ENCODE assay signal across 8 cellular contexts in the genomic region with DNA sequence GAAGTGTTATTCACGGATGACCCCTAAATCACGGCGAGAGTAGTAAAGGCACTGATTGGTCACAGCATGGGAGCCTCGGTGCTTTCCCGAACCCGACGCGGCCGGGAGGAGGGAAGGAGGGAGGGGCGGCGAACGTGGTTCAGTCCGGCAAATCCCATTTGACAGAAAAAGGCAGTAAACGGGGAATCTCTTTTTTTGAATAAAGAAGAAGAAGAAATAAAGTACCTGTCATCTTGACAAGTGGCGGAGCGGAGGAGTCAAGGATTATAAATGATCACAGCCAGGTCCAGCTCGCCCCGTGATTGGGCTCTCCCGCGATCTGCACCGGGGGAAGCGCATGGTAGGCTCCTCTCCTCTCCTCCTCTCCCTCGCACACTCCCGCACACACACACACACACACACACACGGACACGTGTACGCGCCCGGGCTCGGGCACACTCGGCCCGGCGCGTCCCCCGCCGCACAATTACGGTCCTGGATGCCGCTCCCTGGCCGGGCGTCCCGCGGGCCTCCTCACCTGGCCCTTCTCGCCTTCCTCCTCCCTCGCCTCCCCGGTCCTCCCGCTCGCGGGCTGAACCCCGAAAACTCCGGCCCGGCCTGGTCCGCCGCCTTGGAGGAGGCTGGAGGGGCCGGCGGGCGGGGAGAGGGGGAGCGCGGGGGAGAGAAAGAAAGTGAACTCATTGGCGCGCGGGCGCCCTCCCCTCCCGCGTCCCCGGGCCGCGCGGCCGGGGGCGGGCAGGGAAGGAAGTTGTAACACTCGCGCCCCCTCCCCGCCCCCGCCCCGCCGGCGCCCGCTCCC.
DNase-seq lines count a peak whose midpoint lies in the region; ATAC-seq and TF ChIP-seq lines count a peak whose summit lies in the region.

No MANE protein-coding gene starts in this region.

- H3K4me3 ChIP-seq in CD8-positive, alpha-beta T cell (ENCODE audit: low read depth, low read length): no peak overlapping the region

- peaks cover 4% of the 10 kb centered on the region for H3K27me3 ChIP-seq in CD8-positive, alpha-beta T cell (ENCODE audit: insufficient read depth, low read length)

- no peaks in the 10 kb centered on the region for H3K36me3 Mint-ChIP-seq in CD8-positive, alpha-beta T cell
- H3K36me3 Mint-ChIP-seq in brain: no peaks in the 10 kb centered on the region
- no peaks in the 10 kb centered on the region for H3K36me3 Mint-ChIP-seq in stimulated activated memory B cell treated with anti-CD40 and anti-IgM and Interleukin-4, amounts not matched to agents 10 μg/mL and 1 μg/mL and 100 μg/mL, for 72 hours

- no peak for ATAC-seq in CD8-positive, alpha-beta T cell
- ATAC-seq in stimulated activated memory B cell treated with anti-CD40 and anti-IgM and Interleukin-4, amounts not matched to agents 10 μg/mL and 1 μg/mL and 100 μg/mL, for 72 hours: no peak
- ATAC-seq in HG03280 (IDR thresholded peaks at IDR 0.05; ENCODE audit: unreplicated experiment): no peak

- H3K4me3 Mint-ChIP-seq in CD8-positive, alpha-beta T cell: peak overlapping the region; percentile 70
- peak overlapping the region; percentile 93 to 99 (median 97) for H3K4me3 Mint-ChIP-seq in brain
- peak overlapping the region; percentile 54 for H3K4me3 Mint-ChIP-seq in stimulated activated memory B cell treated with anti-CD40 and anti-IgM and Interleukin-4, amounts not matched to agents 10 μg/mL and 1 μg/mL and 100 μg/mL, for 72 hours

- no peaks in the 10 kb centered on the region for H3K9me3 Mint-ChIP-seq in CD8-positive, alpha-beta T cell
- peaks cover 0 to 8% (median 2%) of the 10 kb centered on the region in 5 experiments for H3K9me3 Mint-ChIP-seq in brain
- no peaks in the 10 kb centered on the region for H3K9me3 Mint-ChIP-seq in stimulated activated memory B cell treated with anti-CD40 and anti-IgM and Interleukin-4, amounts not matched to agents 10 μg/mL and 1 μg/mL and 100 μg/mL, for 72 hours

- CTCF ChIA-PET in CD8-positive, alpha-beta T cell (lab: Charles Lee): no interaction called here

- DNase-seq in CD8-positive, alpha-beta T cell: no peak
- DNase-seq in GM20000 (ENCODE audit: low spot score): peak; percentile 42
- peak; percentile 70 for DNase-seq in NCI-H2227 (lab: John Stamatoyannopoulos, UW; ENCODE audit: unreplicated experiment)
- DNase-seq in islet precursor cell: peak; percentile 86
- DNase-seq in posterior vena cava (ENCODE audit: low spot score): no peak

- H3K27ac Mint-ChIP-seq in CD8-positive, alpha-beta T cell: no peak overlapping the region
- H3K27ac Mint-ChIP-seq in brain: peak overlapping the region; percentile 53 to 98 (median 98)
- no peak overlapping the region for H3K27ac Mint-ChIP-seq in stimulated activated memory B cell treated with anti-CD40 and anti-IgM and Interleukin-4, amounts not matched to agents 10 μg/mL and 1 μg/mL and 100 μg/mL, for 72 hours

- H3K4me1 Mint-ChIP-seq in CD8-positive, alpha-beta T cell (ENCODE audit: low read depth): peaks cover 16% of the 10 kb centered on the region
- H3K4me1 Mint-ChIP-seq in brain: peaks cover 63% of the 10 kb centered on the region
- H3K4me1 Mint-ChIP-seq in stimulated activated memory B cell treated with anti-CD40 and anti-IgM and Interleukin-4, amounts not matched to agents 10 μg/mL and 1 μg/mL and 100 μg/mL, for 72 hours: peaks cover 15% of the 10 kb centered on the region

- H3K27me3 Mint-ChIP-seq in CD8-positive, alpha-beta T cell (ENCODE audit: low read depth): peaks cover 68% of the 10 kb centered on the region
- peaks cover 50% of the 10 kb centered on the region for H3K27me3 Mint-ChIP-seq in brain
- H3K27me3 Mint-ChIP-seq in stimulated activated memory B cell treated with anti-CD40 and anti-IgM and Interleukin-4, amounts not matched to agents 10 μg/mL and 1 μg/mL and 100 μg/mL, for 72 hours: peaks cover 45% of the 10 kb centered on the region

- POLR2A ChIA-PET in CD8-positive, alpha-beta T cell (lab: Charles Lee): no interaction called here

- H3K9me3 ChIP-seq in CD8-positive, alpha-beta T cell (ENCODE audit: low read length): no peaks in the 10 kb centered on the region

- no peaks in the 10 kb centered on the region for H3K36me3 ChIP-seq in CD8-positive, alpha-beta T cell (ENCODE audit: insufficient read depth, low read length)

- no peaks in the 10 kb centered on the region for H3K4me1 ChIP-seq in CD8-positive, alpha-beta T cell (ENCODE audit: insufficient read depth, low read length)

- no peak overlapping the region for H3K27ac ChIP-seq in CD8-positive, alpha-beta T cell (ENCODE audit: low read depth, low read length)

- intact Hi-C loops in CD8-positive, alpha-beta T cell (cut with DNase I, micrococcal nuclease): no loop called here
- intact Hi-C loops in posterior vena cava (cut with DNase I): no loop called here

- no peak for TF ChIP-seq CTCF in CD8-positive, alpha-beta T cell (IDR thresholded peaks at IDR 0.05)
- TF ChIP-seq CTCF in GM20000 (IDR thresholded peaks at IDR 0.05; ENCODE audit: extremely low read depth, missing control alignments): no peak
- no peak for TF ChIP-seq CTCF in brain (conservative IDR thresholded peaks at IDR 0.05)

Comparison
In these comparisons a context has a peak if more than half of its experiments do, and no peak if none do; other contexts are left out.
1. DNase-seq: peak in GM20000 (single experiment), NCI-H2227 (single experiment) and islet precursor cell (single experiment); none in CD8-positive, alpha-beta T cell (0 of 7) and posterior vena cava (single experiment).
2. H3K27ac Mint-ChIP-seq: peak in brain (5 of 5); none in CD8-positive, alpha-beta T cell (single experiment) and stimulated activated memory B cell treated with anti-CD40 and anti-IgM and Interleukin-4, amounts not matched to agents 10 μg/mL and 1 μg/mL and 100 μg/mL, for 72 hours (single experiment).
3. Peak in every context shown above with its lines, with median percentiles within 50 percentile points of each other: H3K4me3 Mint-ChIP-seq.